ENCODE assay signal across 13 cellular contexts in genomic region chr1:232953176-232953524, GRCh38. TPM values are rescaled to one million over a fixed set of nuclear protein-coding genes. Genes with fewer than 3 reads are reported as not detected.
DNase-seq lines count a peak whose midpoint lies in the region; ATAC-seq, FAIRE-seq and TF ChIP-seq lines count a peak whose summit lies in the region.
"Had no signal": no experiment of that assay in that cellular context is flagged by ENCODE, and none has a peak within 500 bp of the region (broad histone marks: within the 10 kb centered on the region; RNA-seq: fewer than 3 reads in every experiment).

No MANE protein-coding gene starts in this region.

- DNase-seq in A549 (ENCODE audit: low read depth in 1 of 2, low spot score in 1 of 2) (no peak), PC-3 (no peak), glutamatergic neuron (no peak), tibial artery (no peak), NCI-H1092 treated with DMSO at 0.1 percent for 48 hours (lab: John Stamatoyannopoulos, UW) (no peak), HTR-8/SVneo (ENCODE audit: insufficient read length, low spot score) (no peak), amygdala (lab: John Stamatoyannopoulos, UW) (no peak)
- DNase-seq in CD8-positive, alpha-beta T cell, result no peak
- DNase-seq: activated CD4-positive, CD25-positive, alpha-beta regulatory T cell treated with anti-CD3 and anti-CD28 coated beads, Interleukin-2, amount 50 U/mL, for 72 hours; activated effector memory CD4-positive, alpha-beta T cell treated with anti-CD3 and anti-CD28 coated beads, Interleukin-2, amount 50 U/mL, for 16 hours; kidney; occipital lobe had no signal

- no peak for FAIRE-seq in A549 (lab: Jason Lieb, UNC)
- FAIRE-seq in HTR-8/SVneo (lab: Jason Lieb, UNC), result no peak

- TF ChIP-seq RAD21 in A549 (conservative IDR thresholded peaks at IDR 0.05 in 1 of 2, IDR thresholded peaks at IDR 0.05 in 1 of 2), result 0 out of 5 replicates have a peak, but pooled peaks of 1 of the 2 experiments have one; percentile 5

- peaks cover 46% of the 10 kb centered on the region for H3K79me2 ChIP-seq in PC-3 (ENCODE audit: low read length)

- peaks cover 46% of the 10 kb centered on the region for H3K4me1 Mint-ChIP-seq in CD8-positive, alpha-beta T cell (ENCODE audit: low read depth)
- H3K4me1 Mint-ChIP-seq in glutamatergic neuron (ENCODE audit: low read depth, unreplicated experiment), result peaks cover 17% of the 10 kb centered on the region

- no peaks in the 10 kb centered on the region for H3F3A ChIP-seq in PC-3 (ENCODE audit: low read length, unreplicated experiment)

- peaks cover 4% of the 10 kb centered on the region for H3K9me3 Mint-ChIP-seq in CD8-positive, alpha-beta T cell
- H3K9me3 Mint-ChIP-seq in glutamatergic neuron (ENCODE audit: unreplicated experiment), result peaks cover 3% of the 10 kb centered on the region

- no peak for TF ChIP-seq EP300 in A549 (IDR thresholded peaks at IDR 0.05)

- H3K9me3 ChIP-seq in A549 (peaks cover 4% of the 10 kb centered on the region), PC-3 (ENCODE audit: low read length) (no peaks in the 10 kb centered on the region), tibial artery (no peaks in the 10 kb centered on the region)
- no peaks in the 10 kb centered on the region for H3K9me3 ChIP-seq in CD8-positive, alpha-beta T cell (ENCODE audit: low read length)
- H3K9me3 ChIP-seq: suprapubic skin had no signal

- peaks cover 2% of the 10 kb centered on the region for H3K36me3 ChIP-seq in CD8-positive, alpha-beta T cell (ENCODE audit: insufficient read depth, low read length)
- H3K36me3 ChIP-seq in PC-3 (ENCODE audit: low read depth, low read length), result peaks cover 18% of the 10 kb centered on the region
- H3K36me3 ChIP-seq in tibial artery, result peaks cover 6 to 26% (median 21%) of the 10 kb centered on the region in 3 donors

- no peaks in the 10 kb centered on the region for H3K27me3 Mint-ChIP-seq in CD8-positive, alpha-beta T cell (ENCODE audit: low read depth)
- H3K27me3 Mint-ChIP-seq in glutamatergic neuron (ENCODE audit: unreplicated experiment), result no peaks in the 10 kb centered on the region

- no peak overlapping the region for H2AFZ ChIP-seq in PC-3 (ENCODE audit: low read length)

- no TSS peak for BruUV-seq in PC-3 (replicated peaks; lab: Mats Ljungman, UMichigan)

- H3K4me1 ChIP-seq in A549, result peaks cover 26% of the 10 kb centered on the region
- peaks cover 28% of the 10 kb centered on the region for H3K4me1 ChIP-seq in CD8-positive, alpha-beta T cell (ENCODE audit: insufficient read depth, low read length)
- H3K4me1 ChIP-seq in PC-3 (ENCODE audit: insufficient read depth, low read length), result peaks cover 24% of the 10 kb centered on the region
- peaks cover 0 to 22% (median 11%) of the 10 kb centered on the region in 4 donors for H3K4me1 ChIP-seq in tibial artery

- 0 out of 2 replicates have a peak, but pooled peaks cover 3% of the 10 kb centered on the region for H3K9me2 ChIP-seq in PC-3 (replicated peaks; ENCODE audit: low read length)

- intact Hi-C loops in CD8-positive, alpha-beta T cell (cut with DNase I, micrococcal nuclease), result loop anchor here (5.0 to 10.0 kb wide), 6 partner anchors 146 to 1978 kb away; partner anchors contain the start of genes ARV1 (in 2 of the 2), TTC13 (in 2 of the 2), MAP10 (in 1 of the 2) and MAP3K21 (in 1 of the 2)
- intact Hi-C loops in PC-3 (cut with micrococcal nuclease) (loop anchor here (1.0 to 10.0 kb wide), 4 partner anchors 188 to 318 kb away; no protein-coding TSS in a partner anchor), tibial artery (cut with DNase I; ENCODE audit: low total_unique reads) (no loop called here)

- no peak overlapping the region for H3K4me3 Mint-ChIP-seq in CD8-positive, alpha-beta T cell
- H3K4me3 Mint-ChIP-seq in glutamatergic neuron (ENCODE audit: unreplicated experiment), result peak overlapping the region; percentile 22

- no peak; the same call in 2 of the 3 replicates for TF ChIP-seq CTCF in A549 (IDR thresholded peaks at IDR 0.05)
- peak; percentile 4 for TF ChIP-seq CTCF in CD8-positive, alpha-beta T cell (IDR thresholded peaks at IDR 0.05)
- peak; percentile 36; the same call in 1 of the 2 replicates for TF ChIP-seq CTCF in PC-3 (conservative IDR thresholded peaks at IDR 0.05; ENCODE audit: low read depth, low read length)
- TF ChIP-seq CTCF in glutamatergic neuron (IDR thresholded peaks at IDR 0.05; ENCODE audit: partially characterized antibody, unreplicated experiment), result peak; percentile 48
- no peak for TF ChIP-seq CTCF in tibial artery (IDR thresholded peaks at IDR 0.05)

- H3K9ac ChIP-seq in PC-3 (ENCODE audit: low read length), result no peak overlapping the region

- 55% methylated on average over 1 of the region's 1 CpG for WGBS in A549 (ENCODE audit: missing lambda C conversion rate)

- H3K36me3 Mint-ChIP-seq in CD8-positive, alpha-beta T cell, result peaks cover 38% of the 10 kb centered on the region
- H3K36me3 Mint-ChIP-seq in glutamatergic neuron (ENCODE audit: unreplicated experiment), result peaks cover 7% of the 10 kb centered on the region

- peak overlapping the region; percentile 79 to 95; a peak in 5 of 6 replicates for H3K27ac ChIP-seq in A549
- no peak overlapping the region for H3K27ac ChIP-seq in CD8-positive, alpha-beta T cell (ENCODE audit: low read depth, low read length)
- no peak overlapping the region for H3K27ac ChIP-seq in PC-3 (ENCODE audit: low read length)
- no peak overlapping the region for H3K27ac ChIP-seq in tibial artery
- H3K27ac ChIP-seq: suprapubic skin had no signal

- H3K4me2 ChIP-seq in A549 (peak overlapping the region; percentile 93), PC-3 (ENCODE audit: low read length) (no peak overlapping the region)

- ATAC-seq in A549 (no peak), PC-3 (no peak)
- no peak for ATAC-seq in CD8-positive, alpha-beta T cell

- H4K20me1 ChIP-seq in PC-3 (ENCODE audit: low read length), result no peaks in the 10 kb centered on the region

- POLR2A ChIA-PET in A549 (lab: Yijun Ruan, JAX) (interaction anchor here (0.5 kb wide), 1 partner anchor 201 kb away, joined by 3 read pairs; no protein-coding TSS in a partner anchor), PC-3 (lab: Charles Lee; ENCODE audit: unreplicated experiment) (no interaction called here)
- POLR2A ChIA-PET in CD8-positive, alpha-beta T cell (lab: Charles Lee), result no interaction called here

- H3K27ac Mint-ChIP-seq in CD8-positive, alpha-beta T cell, result no peak overlapping the region
- H3K27ac Mint-ChIP-seq in glutamatergic neuron (ENCODE audit: unreplicated experiment), result no peak overlapping the region

- no peak overlapping the region for H3K4me3 ChIP-seq in A549
- H3K4me3 ChIP-seq in CD8-positive, alpha-beta T cell (ENCODE audit: low read depth, low read length), result no peak overlapping the region
- H3K4me3 ChIP-seq in PC-3 (ENCODE audit: low read length), result no peak overlapping the region
- H3K4me3 ChIP-seq in tibial artery, result no peak overlapping the region
- H3K4me3 ChIP-seq: suprapubic skin had no signal

- TF ChIP-seq POLR2A in A549 (IDR thresholded peaks at IDR 0.05; ENCODE audit: low read length), result no peak

- H3K27me3 ChIP-seq in CD8-positive, alpha-beta T cell (ENCODE audit: insufficient read depth, low read length), result no peaks in the 10 kb centered on the region
- H3K27me3 ChIP-seq in PC-3 (ENCODE audit: low read length), result no peaks in the 10 kb centered on the region
- H3K27me3 ChIP-seq in tibial artery, result no peaks in the 10 kb centered on the region
- H3K27me3 ChIP-seq: suprapubic skin had no signal

- CTCF ChIA-PET in A549 (lab: Yijun Ruan, JAX), result interaction anchor here (0.9 to 2.5 kb wide), 12 partner anchors 10 to 326 kb away, joined by 3 to 9 read pairs (median 4); partner anchors contain the start of gene MAP10
- CTCF ChIA-PET in CD8-positive, alpha-beta T cell (lab: Charles Lee), result interaction anchor here (1.0 to 1.6 kb wide), 3 partner anchors 9 to 160 kb away, joined by 3 to 4 read pairs (median 3); no protein-coding TSS in a partner anchor
- CTCF ChIA-PET in PC-3 (lab: Charles Lee), result no interaction called here

TF ChIP-seq in A549, 52 proteins besides CTCF, POLR2A, EP300 and RAD21:
- TF ChIP-seq NFE2L2 (conservative IDR thresholded peaks at IDR 0.05; ENCODE audit: low read length) (no peak), RARB (CRISPR knock-in tag; IDR thresholded peaks at IDR 0.05) (no peak), FOSL2 (IDR thresholded peaks at IDR 0.05) (no peak), FOSL2 (CRISPR knock-in tag; IDR thresholded peaks at IDR 0.05) (no peak), HEYL (CRISPR knock-in tag; IDR thresholded peaks at IDR 0.05) (no peak)
TF ChIP-seq in A549: peak in this region for 0.

RNA-seq across cellular contexts. Expression of gene NTPCR, which starts 2.7 kb away (rescaled TPM):
- 65.1 and 83.6 TPM in 2 replicates for polyA plus RNA-seq in A549 (2011; rRNA removed)
- polyA plus RNA-seq in A549 (2012; cell fraction: cytosol; rRNA removed), result 30.3 and 30.9 TPM in 2 replicates
- polyA plus RNA-seq in A549 (2012; cell fraction: nucleus; rRNA removed), result 11.4 and 16.0 TPM in 2 replicates
- 68.8 to 76.9 TPM (median 69.9 TPM) in 3 replicates for polyA plus RNA-seq in A549 (2017; fragmentation: RNase III; extraction: RNeasy Plus Mini Kit Qiagen cat#74134 plus additional on column Dnase treatment)
- 18.4 and 26.3 TPM in 2 replicates for polyA minus RNA-seq in A549 (2011; rRNA and poly(A)+ RNA removed)
- total RNA-seq in CD8-positive, alpha-beta T cell, result 1 to 10 TPM; 3.4 to 3.9 TPM
- 17.5 and 43.1 TPM in 2 replicates for total RNA-seq in PC-3 (2014; rRNA removed)
- 40.7 TPM for total RNA-seq in glutamatergic neuron (ENCODE audit: unreplicated experiment)

Comparison
In these comparisons a context has a peak if more than half of its experiments do, and no peak if none do; other contexts are left out.
1. H3K27ac ChIP-seq: peak in A549 (2 of 2); none in CD8-positive, alpha-beta T cell (single experiment), PC-3 (single experiment) and tibial artery (0 of 2).
2. CTCF ChIP-seq: peak in CD8-positive, alpha-beta T cell (single experiment), PC-3 (single experiment) and glutamatergic neuron (single experiment); none in A549 (single experiment) and tibial artery (0 of 2).